In the genomic region with DNA sequence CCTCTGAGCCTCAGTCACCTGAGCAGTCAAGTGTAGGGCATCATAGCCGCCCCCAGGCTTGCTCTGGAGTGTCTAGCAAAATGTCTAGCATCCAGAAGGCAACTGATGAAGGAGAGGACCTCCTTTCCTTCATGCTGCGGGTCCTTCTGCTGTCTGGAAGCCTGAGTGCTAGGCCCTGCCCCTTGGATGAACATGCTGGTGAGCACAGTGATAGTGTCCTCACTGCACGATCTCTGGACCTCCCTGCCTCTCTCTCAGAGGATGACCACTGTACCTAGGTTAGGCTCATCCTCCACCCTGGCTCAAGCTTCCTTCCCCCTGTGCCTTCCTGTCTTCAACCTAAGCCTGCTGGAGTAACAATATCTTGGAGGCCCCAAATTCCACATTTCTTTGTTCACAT, we compare ENCODE assay signal across 14 cellular contexts.
DNase-seq lines count a peak whose midpoint lies in the region; ATAC-seq and TF ChIP-seq lines count a peak whose summit lies in the region.
"Had no signal": no experiment of that assay in that cellular context is flagged by ENCODE, and none has a peak within 500 bp of the region (broad histone marks: within the 10 kb centered on the region; RNA-seq: fewer than 3 reads in every experiment).

No MANE protein-coding gene starts in this region.

- H3K27me3 ChIP-seq in H9 (ENCODE audit: insufficient read depth, low read length) (no peaks in the 10 kb centered on the region), gastroesophageal sphincter (no peaks in the 10 kb centered on the region), skeletal muscle tissue (ENCODE audit: control insufficient read depth in 3 of 3, insufficient read depth in 3 of 3, low read length in 3 of 3) (no peaks in the 10 kb centered on the region)
- H3K27me3 ChIP-seq: right atrium auricular region had no signal

- no peaks in the 10 kb centered on the region for H3K23me2 ChIP-seq in H9 (ENCODE audit: insufficient read length, low read depth, low read length, poor library complexity, severe bottlenecking)

- H3K36me3 ChIP-seq in gastroesophageal sphincter (no peaks in the 10 kb centered on the region), skeletal muscle tissue (ENCODE audit: control insufficient read depth in 3 of 3, insufficient read depth in 3 of 3, low read length in 3 of 3) (no peaks in the 10 kb centered on the region)
- H3K36me3 ChIP-seq: HAP-1, right atrium auricular region, thoracic aorta had no signal

- no peaks in the 10 kb centered on the region; the same call in 1 of the 2 replicates for H3K79me2 ChIP-seq in H9 (ENCODE audit: insufficient read depth, low read length)

- no peaks in the 10 kb centered on the region; the same call in 1 of the 2 replicates for H3K27me3 Mint-ChIP-seq in H9 (ENCODE audit: low read depth)

- TF ChIP-seq EP300 in gastroesophageal sphincter (IDR thresholded peaks at IDR 0.05), result no peak

- DNase-seq in H9 (no peak), NCI-H187 treated with DMSO at 0.1 percent for 48 hours (lab: John Stamatoyannopoulos, UW) (no peak), NCI-H2107 (lab: John Stamatoyannopoulos, UW) (no peak)
- no peak for DNase-seq in stimulated activated CD4-positive, alpha-beta T cell treated with anti-CD3 and anti-CD28 coated beads, Interleukin-4, amount 100 ng/mL, for 1 hour
- DNase-seq: activated CD4-positive, CD25-positive, alpha-beta regulatory T cell treated with anti-CD3 and anti-CD28 coated beads, Interleukin-2, amount 50 U/mL, for 72 hours; midbrain; NCI-H146 had no signal

- H3K56ac ChIP-seq in H9 (ENCODE audit: insufficient read length, low read depth, low read length), result no peak overlapping the region

- no peak overlapping the region for H3K4ac ChIP-seq in H9 (ENCODE audit: low read depth, low read length)

- no peak overlapping the region for H4K5ac ChIP-seq in H9 (ENCODE audit: insufficient read length, low read depth, low read length)

- ATAC-seq in SK-N-SH treated with all-trans-retinoic acid at 6 μM for 48 hours (peak; percentile 34; the same call in 1 of the 3 replicates), gastroesophageal sphincter (peak; percentile 13), HG02852 (IDR thresholded peaks at IDR 0.05; ENCODE audit: unreplicated experiment) (no peak)

- H2BK20ac ChIP-seq in H9 (ENCODE audit: low read depth, low read length, poor library complexity, severe bottlenecking), result no peak overlapping the region

- H3K27ac Mint-ChIP-seq in H9, result peak overlapping the region in 1 of 3 experiments; percentile 20; a peak in 1 of 7 replicates

- no peak overlapping the region for H3K4me2 ChIP-seq in H9 (ENCODE audit: insufficient read depth, insufficient read length, low read length)

- peaks cover 0 to under 1% (median 0%) of the 10 kb centered on the region in 3 experiments; a peak in 1 of 7 replicates for H3K36me3 Mint-ChIP-seq in H9 (ENCODE audit: insufficient read depth in 1 of 3, low read depth in 3 of 3)

- H3K9ac ChIP-seq in H9 (ENCODE audit: extremely low read depth, insufficient read length, low read length) (no peak overlapping the region), skeletal muscle tissue (ENCODE audit: low read depth in 1 of 3, low read length in 3 of 3) (peak overlapping the region in 1 of 3 donors; percentile 50)

- H3K4me1 ChIP-seq in H9 (ENCODE audit: insufficient read depth, low read length), result no peaks in the 10 kb centered on the region
- H3K4me1 ChIP-seq in gastroesophageal sphincter, result peaks cover 0 to 11% (median 0%) of the 10 kb centered on the region in 3 donors
- H3K4me1 ChIP-seq in skeletal muscle tissue (ENCODE audit: control insufficient read depth in 3 of 3, insufficient read depth in 3 of 3, low read length in 3 of 3), result peaks cover 3 to 7% (median 6%) of the 10 kb centered on the region in 3 donors
- H3K4me1 ChIP-seq: HAP-1 had no signal

- no peak overlapping the region for H4K8ac ChIP-seq in H9 (replicated peaks; ENCODE audit: insufficient read length, low read depth, low read length)

- H3K14ac ChIP-seq in H9 (ENCODE audit: insufficient read depth, low read length), result no peak overlapping the region; the same call in 1 of the 2 replicates

- TF ChIP-seq POLR2A in gastroesophageal sphincter (IDR thresholded peaks at IDR 0.05), result no peak

- H3K4me3 ChIP-seq in gastroesophageal sphincter (no peak overlapping the region), skeletal muscle tissue (ENCODE audit: low read length in 3 of 3) (peak overlapping the region in 2 of 3 donors; percentile 7 to 73)
- H3K4me3 ChIP-seq: HAP-1 had no signal

- H3K9me3 ChIP-seq in H9 (ENCODE audit: control insufficient read depth, low read depth, low read length) (no peaks in the 10 kb centered on the region), gastroesophageal sphincter (no peaks in the 10 kb centered on the region), skeletal muscle tissue (ENCODE audit: control insufficient read depth in 3 of 3, low read length in 3 of 3) (no peaks in the 10 kb centered on the region)
- H3K9me3 ChIP-seq: HAP-1, right atrium auricular region, thoracic aorta had no signal

- H3K27ac ChIP-seq in H9 (ENCODE audit: insufficient read length, low read depth, low read length), result no peak overlapping the region
- peak overlapping the region; percentile 67 to 71 (median 67) for H3K27ac ChIP-seq in gastroesophageal sphincter
- no peak overlapping the region for H3K27ac ChIP-seq in skeletal muscle tissue (ENCODE audit: low read depth, low read length)

- no peak overlapping the region for H3K4me3 Mint-ChIP-seq in H9

- no peak overlapping the region for H2AK5ac ChIP-seq in H9 (ENCODE audit: insufficient read length, low read length)

- TF ChIP-seq CTCF in H9 (conservative IDR thresholded peaks at IDR 0.05) (no peak), gastroesophageal sphincter (IDR thresholded peaks at IDR 0.05) (no peak)

- no peak overlapping the region for H2BK120ac ChIP-seq in H9 (ENCODE audit: low read depth, low read length, poor library complexity, severe bottlenecking)

- no peak overlapping the region for H2BK15ac ChIP-seq in H9 (ENCODE audit: low read depth, low read length)

- no peaks in the 10 kb centered on the region for H3K79me1 ChIP-seq in H9 (ENCODE audit: insufficient read depth, low read depth, low read length, poor library complexity, severe bottlenecking)

- peaks cover 4 to 5% of the 10 kb centered on the region in 2 experiments; a peak in 2 of 4 replicates for H3K4me1 Mint-ChIP-seq in H9

- no CpG with 5 or more reads among the region's 3 CpGs for WGBS in H9 (ENCODE audit: extremely low coverage, insufficient read length, low lambda C conversion rate)
- 100% methylated on average over 1 of the region's 3 CpGs; no CpG with 5 or more reads in 1 of the 2 donors for WGBS in gastroesophageal sphincter (ENCODE audit: low coverage in 1 of 2), 2 donors

- H3T11ph ChIP-seq in H9 (ENCODE audit: low read length), result no peak overlapping the region

- no peak overlapping the region for H3K18ac ChIP-seq in H9 (ENCODE audit: insufficient read length, low read depth, low read length)

- H4K20me1 ChIP-seq in H9 (ENCODE audit: control insufficient read depth, insufficient read depth, insufficient read length), result no peaks in the 10 kb centered on the region

- peak overlapping the region; percentile 71 for H2AFZ ChIP-seq in H9 (ENCODE audit: low read length)

- H2BK12ac ChIP-seq in H9 (ENCODE audit: insufficient read length, low read depth, low read length), result no peak overlapping the region

- peaks cover 1 to 2% of the 10 kb centered on the region in 2 experiments; a peak in 1 of 5 replicates for H3K9me3 Mint-ChIP-seq in H9

- H4K91ac ChIP-seq in H9 (ENCODE audit: insufficient read length, low read depth, low read length), result no peak overlapping the region

- no peak overlapping the region for H2BK5ac ChIP-seq in H9 (ENCODE audit: insufficient read length, low read length)

- H3K23ac ChIP-seq in H9 (ENCODE audit: insufficient read length, low read depth, low read length), result no peak overlapping the region

TF ChIP-seq in SK-N-SH treated with all-trans-retinoic acid at 6 μM for 48 hours, 23 proteins besides CTCF, POLR2A, EP300 and RAD21 (continues in another document):
- TF ChIP-seq ZC3H10 (CRISPR knock-in tag; IDR thresholded peaks at IDR 0.05), result no peak
- no peak for TF ChIP-seq RARB (CRISPR knock-in tag; IDR thresholded peaks at IDR 0.05)
- no peak for TF ChIP-seq ARNTL (CRISPR knock-in tag; IDR thresholded peaks at IDR 0.05; ENCODE audit: borderline replicate concordance, low read depth)
- no peak for TF ChIP-seq SNAI2 (CRISPR knock-in tag; IDR thresholded peaks at IDR 0.05)
- no peak for TF ChIP-seq BACH2 (CRISPR knock-in tag; IDR thresholded peaks at IDR 0.05; ENCODE audit: borderline replicate concordance)
- TF ChIP-seq GLIS3 (CRISPR knock-in tag; IDR thresholded peaks at IDR 0.05), result no peak
- TF ChIP-seq ISL1 (CRISPR knock-in tag; IDR thresholded peaks at IDR 0.05), result no peak
- TF ChIP-seq, protein P1, sequence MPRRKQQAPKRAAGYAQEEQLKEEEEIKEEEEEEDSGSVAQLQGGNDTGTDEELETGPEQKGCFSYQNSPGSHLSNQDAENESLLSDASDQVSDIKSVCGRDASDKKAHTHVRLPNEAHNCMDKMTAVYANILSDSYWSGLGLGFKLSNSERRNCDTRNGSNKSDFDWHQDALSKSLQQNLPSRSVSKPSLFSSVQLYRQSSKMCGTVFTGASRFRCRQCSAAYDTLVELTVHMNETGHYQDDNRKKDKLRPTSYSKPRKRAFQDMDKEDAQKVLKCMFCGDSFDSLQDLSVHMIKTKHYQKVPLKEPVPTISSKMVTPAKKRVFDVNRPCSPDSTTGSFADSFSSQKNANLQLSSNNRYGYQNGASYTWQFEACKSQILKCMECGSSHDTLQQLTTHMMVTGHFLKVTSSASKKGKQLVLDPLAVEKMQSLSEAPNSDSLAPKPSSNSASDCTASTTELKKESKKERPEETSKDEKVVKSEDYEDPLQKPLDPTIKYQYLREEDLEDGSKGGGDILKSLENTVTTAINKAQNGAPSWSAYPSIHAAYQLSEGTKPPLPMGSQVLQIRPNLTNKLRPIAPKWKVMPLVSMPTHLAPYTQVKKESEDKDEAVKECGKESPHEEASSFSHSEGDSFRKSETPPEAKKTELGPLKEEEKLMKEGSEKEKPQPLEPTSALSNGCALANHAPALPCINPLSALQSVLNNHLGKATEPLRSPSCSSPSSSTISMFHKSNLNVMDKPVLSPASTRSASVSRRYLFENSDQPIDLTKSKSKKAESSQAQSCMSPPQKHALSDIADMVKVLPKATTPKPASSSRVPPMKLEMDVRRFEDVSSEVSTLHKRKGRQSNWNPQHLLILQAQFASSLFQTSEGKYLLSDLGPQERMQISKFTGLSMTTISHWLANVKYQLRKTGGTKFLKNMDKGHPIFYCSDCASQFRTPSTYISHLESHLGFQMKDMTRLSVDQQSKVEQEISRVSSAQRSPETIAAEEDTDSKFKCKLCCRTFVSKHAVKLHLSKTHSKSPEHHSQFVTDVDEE (CRISPR knock-in tag; IDR thresholded peaks at IDR 0.05), result no peak

Comparison
In these comparisons a context has a peak if more than half of its experiments do, and no peak if none do; other contexts are left out.
1. H3K27ac ChIP-seq: peak in gastroesophageal sphincter (4 of 4); none in H9 (single experiment) and skeletal muscle tissue (single experiment).
2. H3K4me3 ChIP-seq: peak in skeletal muscle tissue (2 of 3); none in gastroesophageal sphincter (0 of 2).